In the genomic region with DNA sequence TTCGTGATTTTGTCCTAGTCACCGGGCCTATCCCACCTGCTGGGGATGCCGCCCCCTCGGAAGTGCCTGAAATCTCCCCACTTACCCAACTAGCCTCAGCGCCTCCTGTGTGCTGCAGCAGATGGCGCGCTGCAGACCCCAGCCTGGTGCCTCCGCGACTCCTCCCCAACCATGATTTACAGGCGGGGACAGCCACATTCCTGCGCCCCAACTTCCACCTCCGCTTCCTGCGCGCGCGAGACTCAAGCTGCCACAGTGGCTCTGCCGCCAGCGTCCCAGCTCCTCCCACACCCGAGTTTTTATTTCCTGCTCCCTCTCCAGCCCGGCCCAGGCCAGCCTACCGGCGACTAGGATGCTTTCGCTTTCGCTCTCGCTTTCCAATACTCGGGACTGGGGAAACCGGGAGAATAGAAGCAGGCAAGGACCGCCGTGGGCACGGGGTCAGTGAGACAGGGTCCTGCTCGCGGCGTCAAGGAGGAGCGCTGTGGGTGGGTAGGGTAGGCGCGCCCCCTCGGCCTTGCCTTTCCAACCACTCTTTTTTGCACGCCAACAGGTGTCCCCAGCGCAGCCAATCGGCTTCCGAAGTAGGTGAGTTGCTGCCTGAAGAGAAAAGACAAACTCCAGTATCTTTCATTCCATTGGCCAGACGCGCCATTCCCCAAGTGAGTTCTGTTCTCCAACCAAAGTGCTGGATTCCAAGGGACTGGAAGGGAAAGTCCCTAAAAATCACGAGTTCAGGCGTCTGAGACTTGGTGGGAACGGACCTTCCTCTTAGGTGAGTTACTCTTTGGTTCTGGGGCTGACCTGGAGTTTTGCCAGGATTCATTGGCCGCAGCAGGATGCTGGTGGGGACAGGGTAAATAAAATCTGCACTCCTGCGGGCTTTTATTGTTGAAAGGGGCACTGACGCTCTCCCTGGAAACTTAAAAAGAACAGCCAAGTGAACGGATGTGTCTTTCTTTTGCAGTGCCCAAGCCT, we compare ENCODE assay signal across 8 cellular contexts. TPM values are rescaled to one million over a fixed set of nuclear protein-coding genes. Genes with fewer than 3 reads are reported as not detected.
DNase-seq lines count a peak whose midpoint lies in the region; ATAC-seq lines count a peak whose summit lies in the region.

A gene with protein sequence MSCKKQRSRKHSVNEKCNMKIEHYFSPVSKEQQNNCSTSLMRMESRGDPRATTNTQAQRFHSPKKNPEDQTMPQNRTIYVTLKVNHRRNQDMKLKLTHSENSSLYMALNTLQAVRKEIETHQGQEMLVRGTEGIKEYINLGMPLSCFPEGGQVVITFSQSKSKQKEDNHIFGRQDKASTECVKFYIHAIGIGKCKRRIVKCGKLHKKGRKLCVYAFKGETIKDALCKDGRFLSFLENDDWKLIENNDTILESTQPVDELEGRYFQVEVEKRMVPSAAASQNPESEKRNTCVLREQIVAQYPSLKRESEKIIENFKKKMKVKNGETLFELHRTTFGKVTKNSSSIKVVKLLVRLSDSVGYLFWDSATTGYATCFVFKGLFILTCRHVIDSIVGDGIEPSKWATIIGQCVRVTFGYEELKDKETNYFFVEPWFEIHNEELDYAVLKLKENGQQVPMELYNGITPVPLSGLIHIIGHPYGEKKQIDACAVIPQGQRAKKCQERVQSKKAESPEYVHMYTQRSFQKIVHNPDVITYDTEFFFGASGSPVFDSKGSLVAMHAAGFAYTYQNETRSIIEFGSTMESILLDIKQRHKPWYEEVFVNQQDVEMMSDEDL (plus strand): TSS at position 327 of the 978 bp plus-strand sequence. CDS start 6,017 bp downstream, outside the sequence.

- H3K36me3 Mint-ChIP-seq in activated T-helper 17 cell treated with anti-CD3 and anti-CD28 coated beads, Interleukin-2, amount 50 U/mL, for 72 hours (ENCODE audit: low read depth): peaks cover 45% of the 10 kb centered on the region
- H3K36me3 Mint-ChIP-seq in naive thymus-derived CD8-positive, alpha-beta T cell: peaks cover 2 to 21% (median 4%) of the 10 kb centered on the region in 3 donors
- H3K36me3 Mint-ChIP-seq in stimulated activated naive B cell treated with anti-CD40 and anti-IgM and Interleukin-4, amounts not matched to agents 10 μg/mL and 1 μg/mL and 100 μg/mL, for 72 hours: peaks cover 0 to 3% of the 10 kb centered on the region in 2 donors

- POLR2A ChIA-PET in naive thymus-derived CD8-positive, alpha-beta T cell (lab: Charles Lee): interaction anchor here (0.9 kb wide), 1 partner anchor 8 kb away, joined by 4 read pairs; no protein-coding TSS in a partner anchor

- H3K9me3 Mint-ChIP-seq in activated T-helper 17 cell treated with anti-CD3 and anti-CD28 coated beads, Interleukin-2, amount 50 U/mL, for 72 hours: no peaks in the 10 kb centered on the region
- H3K9me3 Mint-ChIP-seq in naive thymus-derived CD8-positive, alpha-beta T cell: no peaks in the 10 kb centered on the region
- H3K9me3 Mint-ChIP-seq in stimulated activated naive B cell treated with anti-CD40 and anti-IgM and Interleukin-4, amounts not matched to agents 10 μg/mL and 1 μg/mL and 100 μg/mL, for 72 hours: no peaks in the 10 kb centered on the region

- peak within 1 kb of the TSS; percentile 91 for H3K27ac Mint-ChIP-seq in activated T-helper 17 cell treated with anti-CD3 and anti-CD28 coated beads, Interleukin-2, amount 50 U/mL, for 72 hours
- H3K27ac Mint-ChIP-seq in naive thymus-derived CD8-positive, alpha-beta T cell: peak within 1 kb of the TSS; percentile 94 to 100 (median 98)
- H3K27ac Mint-ChIP-seq in stimulated activated naive B cell treated with anti-CD40 and anti-IgM and Interleukin-4, amounts not matched to agents 10 μg/mL and 1 μg/mL and 100 μg/mL, for 72 hours: peak within 1 kb of the TSS; percentile 99

- peak within 1 kb of the TSS; percentile 96 for H3K4me3 Mint-ChIP-seq in activated T-helper 17 cell treated with anti-CD3 and anti-CD28 coated beads, Interleukin-2, amount 50 U/mL, for 72 hours
- peak within 1 kb of the TSS; percentile 94 to 99 (median 97) for H3K4me3 Mint-ChIP-seq in naive thymus-derived CD8-positive, alpha-beta T cell
- peak within 1 kb of the TSS; percentile 96 to 97 for H3K4me3 Mint-ChIP-seq in stimulated activated naive B cell treated with anti-CD40 and anti-IgM and Interleukin-4, amounts not matched to agents 10 μg/mL and 1 μg/mL and 100 μg/mL, for 72 hours

- peaks cover 19% of the 10 kb centered on the region for H3K4me1 Mint-ChIP-seq in activated T-helper 17 cell treated with anti-CD3 and anti-CD28 coated beads, Interleukin-2, amount 50 U/mL, for 72 hours
- peaks cover 27 to 64% (median 52%) of the 10 kb centered on the region in 4 donors for H3K4me1 Mint-ChIP-seq in naive thymus-derived CD8-positive, alpha-beta T cell
- H3K4me1 Mint-ChIP-seq in stimulated activated naive B cell treated with anti-CD40 and anti-IgM and Interleukin-4, amounts not matched to agents 10 μg/mL and 1 μg/mL and 100 μg/mL, for 72 hours: peaks cover 40 to 65% of the 10 kb centered on the region in 2 donors

- peaks cover 23% of the 10 kb centered on the region for H3K4me1 ChIP-seq in HUES64 (ENCODE audit: insufficient read depth, low read length)

- H3K27me3 ChIP-seq in HUES64 (ENCODE audit: insufficient read depth, low read length): peaks cover 21% of the 10 kb centered on the region; the same call in 1 of the 2 replicates

- H3K4me3 ChIP-seq in HUES64 (ENCODE audit: low read length): peak within 1 kb of the TSS; percentile 85

- H3K27ac ChIP-seq in HUES64 (ENCODE audit: low read depth, low read length): peak within 1 kb of the TSS; percentile 78; the same call in 1 of the 2 replicates

- H3K9me3 ChIP-seq in HUES64 (ENCODE audit: insufficient read depth, low read depth, low read length): no peaks in the 10 kb centered on the region

- 3% methylated on average over 50 of the region's 50 CpGs for WGBS in HUES64

- H3K27me3 Mint-ChIP-seq in activated T-helper 17 cell treated with anti-CD3 and anti-CD28 coated beads, Interleukin-2, amount 50 U/mL, for 72 hours: no peaks in the 10 kb centered on the region
- H3K27me3 Mint-ChIP-seq in naive thymus-derived CD8-positive, alpha-beta T cell: no peaks in the 10 kb centered on the region
- H3K27me3 Mint-ChIP-seq in stimulated activated naive B cell treated with anti-CD40 and anti-IgM and Interleukin-4, amounts not matched to agents 10 μg/mL and 1 μg/mL and 100 μg/mL, for 72 hours: no peaks in the 10 kb centered on the region

- ATAC-seq in GM21447 (IDR thresholded peaks at IDR 0.05; ENCODE audit: unreplicated experiment): peak; percentile 75
- peak; percentile 88 for ATAC-seq in activated T-helper 17 cell treated with anti-CD3 and anti-CD28 coated beads, Interleukin-2, amount 50 U/mL, for 72 hours (replicated peaks)
- peak; percentile 84 to 85 for ATAC-seq in naive thymus-derived CD8-positive, alpha-beta T cell
- ATAC-seq in stimulated activated naive B cell treated with anti-CD40 and anti-IgM and Interleukin-4, amounts not matched to agents 10 μg/mL and 1 μg/mL and 100 μg/mL, for 72 hours (replicated peaks): peak; percentile 77 to 80

- peak within 1 kb of the TSS; percentile 74 for H3K9ac ChIP-seq in HUES64 (ENCODE audit: low read depth, low read length)

- H3K36me3 ChIP-seq in HUES64 (ENCODE audit: insufficient read depth, low read length): no peaks in the 10 kb centered on the region

- DNase-seq in DMS114 treated with DMSO at 0.1 percent for 48 hours (lab: John Stamatoyannopoulos, UW; ENCODE audit: unreplicated experiment): peak; percentile 48
- peak; percentile 88 for DNase-seq in RPMI8226
- peak; percentile 86 for DNase-seq in fibroblast of peridontal ligament (ENCODE audit: extremely low read depth)
- peak; percentile 73 to 90 (median 87) for DNase-seq in naive thymus-derived CD8-positive, alpha-beta T cell
- DNase-seq in stimulated activated naive B cell treated with anti-CD40 and anti-IgM and Interleukin-4, amounts not matched to agents 10 μg/mL and 1 μg/mL and 100 μg/mL, for 72 hours: peak; percentile 80

RNA-seq across cellular contexts. Expression of the gene that starts here (rescaled TPM):
- polyA plus RNA-seq in HUES64 (2013, experiment 1 of 2): 12.8 TPM
- polyA plus RNA-seq in HUES64 (2013, experiment 2 of 2): 15.3 TPM
- 10 to 100 TPM; 80.2 to 92.7 TPM for total RNA-seq in activated T-helper 17 cell treated with anti-CD3 and anti-CD28 coated beads, Interleukin-2, amount 50 U/mL, for 72 hours
- 100 to 1,000 TPM; 113 to 117 TPM for total RNA-seq in naive thymus-derived CD8-positive, alpha-beta T cell
- polyA plus RNA-seq in naive thymus-derived CD8-positive, alpha-beta T cell: 10 to 100 TPM; 21.7 to 26.4 (median 22.9) TPM

Comparison
In these comparisons a context has a peak if more than half of its experiments do, and no peak if none do; other contexts are left out.
1. Peak in every context shown above with its lines: DNase-seq, ATAC-seq, H3K4me3 ChIP-seq and H3K27ac ChIP-seq.